ENCODE assay signal across 8 cellular contexts in genomic region chr3:25448750-25449684, GRCh38. TPM values are rescaled to one million over a fixed set of nuclear protein-coding genes. Genes with fewer than 3 reads are reported as not detected.
A peak's percentile ranks its signal among the peaks of the same experiment; 100 is the strongest.
DNase-seq lines count a peak whose midpoint lies in the region; ATAC-seq and TF ChIP-seq lines count a peak whose summit lies in the region.

No MANE protein-coding gene starts in this region.

- H3K27me3 Mint-ChIP-seq in activated naive CD8-positive, alpha-beta T cell treated with anti-CD3 and anti-CD28 coated beads for 36 hours = no peaks in the 10 kb centered on the region
- no peaks in the 10 kb centered on the region for H3K27me3 Mint-ChIP-seq in activated T-cell treated with anti-CD3 and anti-CD28 coated beads, Interleukin-2, amount 50 U/mL, for 72 hours (ENCODE audit: low read depth)

- H3K27me3 ChIP-seq in cardiac muscle cell (no peaks in the 10 kb centered on the region), rectal smooth muscle tissue (ENCODE audit: control insufficient read depth, insufficient read depth, low read length) (no peaks in the 10 kb centered on the region)

- ATAC-seq in activated T-cell treated with anti-CD3 and anti-CD28 coated beads, Interleukin-2, amount 50 U/mL, for 72 hours (replicated peaks in 1 of 2) = no peak

- H3K9me3 ChIP-seq in cardiac muscle cell (ENCODE audit: low read depth) = no peaks in the 10 kb centered on the region

- H3K4me1 ChIP-seq in cardiac muscle cell (ENCODE audit: low read depth) = peaks cover 24% of the 10 kb centered on the region
- peaks cover 17% of the 10 kb centered on the region for H3K4me1 ChIP-seq in rectal smooth muscle tissue (ENCODE audit: control insufficient read depth, insufficient read depth, low read length)

- no peaks in the 10 kb centered on the region for H3K4me1 Mint-ChIP-seq in activated naive CD8-positive, alpha-beta T cell treated with anti-CD3 and anti-CD28 coated beads for 36 hours
- H3K4me1 Mint-ChIP-seq in activated T-cell treated with anti-CD3 and anti-CD28 coated beads, Interleukin-2, amount 50 U/mL, for 72 hours (ENCODE audit: low read depth) = no peaks in the 10 kb centered on the region

- H3K27ac ChIP-seq in cardiac muscle cell (peak overlapping the region; percentile 92), rectal smooth muscle tissue (ENCODE audit: low read depth, low read length) (peak overlapping the region; percentile 48)

- H3K9me3 Mint-ChIP-seq in activated naive CD8-positive, alpha-beta T cell treated with anti-CD3 and anti-CD28 coated beads for 36 hours = no peaks in the 10 kb centered on the region
- H3K9me3 Mint-ChIP-seq in activated T-cell treated with anti-CD3 and anti-CD28 coated beads, Interleukin-2, amount 50 U/mL, for 72 hours = no peaks in the 10 kb centered on the region

- H3K27ac Mint-ChIP-seq in activated naive CD8-positive, alpha-beta T cell treated with anti-CD3 and anti-CD28 coated beads for 36 hours = no peak overlapping the region
- H3K27ac Mint-ChIP-seq in activated T-cell treated with anti-CD3 and anti-CD28 coated beads, Interleukin-2, amount 50 U/mL, for 72 hours = no peak overlapping the region

- no peak overlapping the region for H3K4me3 Mint-ChIP-seq in activated naive CD8-positive, alpha-beta T cell treated with anti-CD3 and anti-CD28 coated beads for 36 hours
- H3K4me3 Mint-ChIP-seq in activated T-cell treated with anti-CD3 and anti-CD28 coated beads, Interleukin-2, amount 50 U/mL, for 72 hours = no peak overlapping the region

- in situ Hi-C loops in SK-MEL-5 (cut with HindIII; ENCODE audit: low pct_unique_long_range_greater_than_20kb, low sequenced_read_pairs) = no loop called here

- no peaks in the 10 kb centered on the region for H3K36me3 Mint-ChIP-seq in activated naive CD8-positive, alpha-beta T cell treated with anti-CD3 and anti-CD28 coated beads for 36 hours
- no peaks in the 10 kb centered on the region for H3K36me3 Mint-ChIP-seq in activated T-cell treated with anti-CD3 and anti-CD28 coated beads, Interleukin-2, amount 50 U/mL, for 72 hours (ENCODE audit: insufficient read depth in 2 of 2)

- no peak overlapping the region for H3K9ac ChIP-seq in rectal smooth muscle tissue (ENCODE audit: low read length)

- H3K4me3 ChIP-seq in cardiac muscle cell (no peak overlapping the region), rectal smooth muscle tissue (ENCODE audit: low read length) (no peak overlapping the region)

- TF ChIP-seq CTCF in cardiac muscle cell (IDR thresholded peaks at IDR 0.05; ENCODE audit: low read depth, low read length) = no peak

- H3K36me3 ChIP-seq in cardiac muscle cell (no peaks in the 10 kb centered on the region), rectal smooth muscle tissue (ENCODE audit: control insufficient read depth, insufficient read depth, low read length) (no peaks in the 10 kb centered on the region)

- peak; percentile 22 for DNase-seq in ELR (ENCODE audit: low read depth)
- DNase-seq in SK-MEL-5 (ENCODE audit: low read depth, low spot score) = peak; percentile 54
- DNase-seq in cardiac muscle cell (ENCODE audit: low read depth in 1 of 2, low spot score in 1 of 2) = peak; percentile 91 to 92
- no peak for DNase-seq in activated naive CD8-positive, alpha-beta T cell treated with anti-CD3 and anti-CD28 coated beads for 36 hours
- no peak for DNase-seq in NAMALWA (ENCODE audit: low spot score)
- no peak for DNase-seq in activated T-cell treated with anti-CD3 and anti-CD28 coated beads, Interleukin-2, amount 50 U/mL, for 72 hours
- DNase-seq in stimulated activated CD4-positive, alpha-beta T cell treated with anti-CD3 and anti-CD28 coated beads, Interleukin-2, amount 100 ng/mL, for 24 hours = no peak

RNA-seq across cellular contexts. Expression of gene RARB, which starts 21.0 kb away (rescaled TPM):
- total RNA-seq in SK-MEL-5 (2014; rRNA removed; shearing (Covaris generic)) = 0.87 and 1.0 TPM in 2 replicates
- polyA plus RNA-seq in SK-MEL-5 (2015; cell fraction: cytosol; rRNA removed) = 0.06 and 0.11 TPM in 2 replicates
- 0.14 and 0.23 TPM in 2 replicates for polyA plus RNA-seq in SK-MEL-5 (2015; cell fraction: nucleus; rRNA removed)
- total RNA-seq in cardiac muscle cell = 26.8 and 27.2 TPM in 2 replicates
- 22.4 and 28.3 TPM in 2 replicates for polyA plus RNA-seq in cardiac muscle cell
- not detected for total RNA-seq in activated naive CD8-positive, alpha-beta T cell treated with anti-CD3 and anti-CD28 coated beads for 36 hours
- not detected for total RNA-seq in activated T-cell treated with anti-CD3 and anti-CD28 coated beads, Interleukin-2, amount 50 U/mL, for 72 hours

Comparison
In these comparisons a context has a peak if more than half of its experiments do, and no peak if none do; other contexts are left out.
1. DNase-seq: peak in ELR (single experiment), SK-MEL-5 (single experiment) and cardiac muscle cell (2 of 2); none in activated naive CD8-positive, alpha-beta T cell treated with anti-CD3 and anti-CD28 coated beads for 36 hours (single experiment), NAMALWA (single experiment), activated T-cell treated with anti-CD3 and anti-CD28 coated beads, Interleukin-2, amount 50 U/mL, for 72 hours (0 of 2) and stimulated activated CD4-positive, alpha-beta T cell treated with anti-CD3 and anti-CD28 coated beads, Interleukin-2, amount 100 ng/mL, for 24 hours (0 of 2).
2. RNA of gene RARB, which starts 21.0 kb away (total RNA-seq): 26.8 to 27.2 TPM in cardiac muscle cell; 0.87 to 1.0 TPM in SK-MEL-5, not detected in activated naive CD8-positive, alpha-beta T cell treated with anti-CD3 and anti-CD28 coated beads for 36 hours and not detected in activated T-cell treated with anti-CD3 and anti-CD28 coated beads, Interleukin-2, amount 50 U/mL, for 72 hours; every median in the first group is over 10 times any median in the second.